In the genomic region with DNA sequence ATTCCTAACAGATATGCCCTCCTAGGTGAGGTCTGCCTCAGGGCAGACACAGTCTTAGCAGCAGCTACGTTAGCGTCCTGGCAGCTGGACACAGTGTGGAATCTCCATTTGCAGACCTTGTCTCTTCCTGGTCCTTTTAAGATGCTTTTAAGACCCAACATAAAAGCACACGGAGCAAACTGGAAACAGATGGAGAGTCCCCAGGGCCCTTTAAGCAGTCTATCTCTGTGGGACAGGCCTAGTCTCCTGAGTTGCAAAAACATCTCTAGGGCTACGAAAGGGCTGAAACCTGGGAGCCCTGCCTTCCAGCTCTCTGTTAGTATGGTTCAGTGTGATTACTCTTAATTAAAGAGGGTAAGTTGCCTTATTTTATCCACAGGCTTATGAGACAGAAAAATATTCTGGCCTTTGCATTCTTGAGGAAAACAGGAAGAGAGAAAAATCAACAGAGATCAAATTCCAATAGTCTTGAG, we compare ENCODE assay signal across 17 cellular contexts.
A peak's percentile ranks its signal among the peaks of the same experiment; 100 is the strongest.
DNase-seq lines count a peak whose midpoint lies in the region; ATAC-seq and TF ChIP-seq lines count a peak whose summit lies in the region.
"Had no signal": no experiment of that assay in that cellular context is flagged by ENCODE, and none has a peak within 500 bp of the region (broad histone marks: within the 10 kb centered on the region; RNA-seq: fewer than 3 reads in every experiment).

No MANE protein-coding gene starts in this region.

- H3K36me3 Mint-ChIP-seq in chondrocyte (ENCODE audit: low read depth) (peaks cover 6% of the 10 kb centered on the region), mesothelial cell of epicardium (peaks cover 9% of the 10 kb centered on the region)
- H3K36me3 Mint-ChIP-seq: stimulated activated naive B cell treated with anti-CD40 and anti-IgM and Interleukin-4, amounts not matched to agents 10 μg/mL and 1 μg/mL and 100 μg/mL, for 72 hours had no signal

- DNase-seq in AG20443 (ENCODE audit: low spot score), result peak; percentile 21
- peak; percentile 41 for DNase-seq in LHCN-M2 (ENCODE audit: low read depth)
- DNase-seq in chondrocyte (ENCODE audit: low spot score), result no peak
- no peak for DNase-seq in mesothelial cell of epicardium (ENCODE audit: low spot score in 2 of 2, unreplicated experiment in 2 of 2)
- DNase-seq in LoVo (ENCODE audit: low spot score), result no peak
- no peak for DNase-seq in WERI-Rb-1
- DNase-seq: activated CD4-positive, alpha-beta T cell treated with anti-CD3 and anti-CD28 coated beads for 36 hours; activated T-cell treated with anti-CD3 and anti-CD28 coated beads, Interleukin-2, amount 50 U/mL, for 1 hour; amygdala; hippocampal formation; ovary; stimulated activated naive B cell treated with anti-CD40 and anti-IgM and Interleukin-4, amounts not matched to agents 10 μg/mL and 1 μg/mL and 100 μg/mL, for 72 hours; T-helper 1 cell had no signal

- H3K27me3 Mint-ChIP-seq in chondrocyte (ENCODE audit: low read depth), result no peaks in the 10 kb centered on the region
- H3K27me3 Mint-ChIP-seq in mesothelial cell of epicardium (ENCODE audit: low read depth), result no peaks in the 10 kb centered on the region
- H3K27me3 Mint-ChIP-seq: activated CD4-positive, alpha-beta T cell treated with anti-CD3 and anti-CD28 coated beads for 36 hours; B cell; stimulated activated naive B cell treated with anti-CD40 and anti-IgM and Interleukin-4, amounts not matched to agents 10 μg/mL and 1 μg/mL and 100 μg/mL, for 72 hours had no signal

- no peaks in the 10 kb centered on the region for H3K27me3 ChIP-seq in WERI-Rb-1 (ENCODE audit: insufficient read depth, low read depth, severe bottlenecking)
- H3K27me3 ChIP-seq: ovary had no signal

- no peak overlapping the region for H3K27ac ChIP-seq in WERI-Rb-1
- H3K27ac ChIP-seq: ovary had no signal

- H3K27ac Mint-ChIP-seq in chondrocyte (ENCODE audit: unreplicated experiment) (peak overlapping the region; percentile 98), mesothelial cell of epicardium (peak overlapping the region; percentile 91)
- H3K27ac Mint-ChIP-seq: activated CD4-positive, alpha-beta T cell treated with anti-CD3 and anti-CD28 coated beads for 36 hours; B cell; stimulated activated naive B cell treated with anti-CD40 and anti-IgM and Interleukin-4, amounts not matched to agents 10 μg/mL and 1 μg/mL and 100 μg/mL, for 72 hours had no signal

- H3K4me3 Mint-ChIP-seq in chondrocyte (ENCODE audit: unreplicated experiment) (no peak overlapping the region), mesothelial cell of epicardium (no peak overlapping the region)
- H3K4me3 Mint-ChIP-seq: activated CD4-positive, alpha-beta T cell treated with anti-CD3 and anti-CD28 coated beads for 36 hours; B cell; stimulated activated naive B cell treated with anti-CD40 and anti-IgM and Interleukin-4, amounts not matched to agents 10 μg/mL and 1 μg/mL and 100 μg/mL, for 72 hours had no signal

- H3K9me3 ChIP-seq in WERI-Rb-1 (ENCODE audit: severe bottlenecking), result no peaks in the 10 kb centered on the region
- H3K9me3 ChIP-seq: HAP-1, ovary had no signal

- ATAC-seq in GM19455 (IDR thresholded peaks at IDR 0.05; ENCODE audit: unreplicated experiment) (no peak), HG03432 (IDR thresholded peaks at IDR 0.05; ENCODE audit: unreplicated experiment) (no peak)
- ATAC-seq: activated CD4-positive, alpha-beta T cell treated with anti-CD3 and anti-CD28 coated beads for 36 hours; stimulated activated naive B cell treated with anti-CD40 and anti-IgM and Interleukin-4, amounts not matched to agents 10 μg/mL and 1 μg/mL and 100 μg/mL, for 72 hours had no signal

- no peaks in the 10 kb centered on the region for H3K36me3 ChIP-seq in WERI-Rb-1
- H3K36me3 ChIP-seq: ovary had no signal

- TF ChIP-seq CTCF in chondrocyte (IDR thresholded peaks at IDR 0.05) (no peak), mesothelial cell of epicardium (IDR thresholded peaks at IDR 0.05; ENCODE audit: unreplicated experiment) (no peak), WERI-Rb-1 (IDR thresholded peaks at IDR 0.05; ENCODE audit: low read depth, low read length) (no peak)

- H3K4me3 ChIP-seq in WERI-Rb-1 (ENCODE audit: low read depth, low read length), result no peak overlapping the region
- H3K4me3 ChIP-seq: HAP-1, ovary had no signal

- peaks cover 16% of the 10 kb centered on the region for H3K9me3 Mint-ChIP-seq in chondrocyte (ENCODE audit: low read depth)
- peaks cover 17% of the 10 kb centered on the region for H3K9me3 Mint-ChIP-seq in mesothelial cell of epicardium
- H3K9me3 Mint-ChIP-seq: stimulated activated naive B cell treated with anti-CD40 and anti-IgM and Interleukin-4, amounts not matched to agents 10 μg/mL and 1 μg/mL and 100 μg/mL, for 72 hours had no signal

- H3K4me1 Mint-ChIP-seq in chondrocyte (ENCODE audit: low read depth) (peaks cover 76% of the 10 kb centered on the region), mesothelial cell of epicardium (peaks cover 47% of the 10 kb centered on the region)

Comparison
In these comparisons a context has a peak if more than half of its experiments do, and no peak if none do; other contexts are left out.
1. DNase-seq: peak in AG20443 (single experiment) and LHCN-M2 (single experiment); none in chondrocyte (single experiment), mesothelial cell of epicardium (0 of 2), LoVo (single experiment) and WERI-Rb-1 (single experiment).